1 cellular context compared by ENCODE assay signal in the genomic region with DNA sequence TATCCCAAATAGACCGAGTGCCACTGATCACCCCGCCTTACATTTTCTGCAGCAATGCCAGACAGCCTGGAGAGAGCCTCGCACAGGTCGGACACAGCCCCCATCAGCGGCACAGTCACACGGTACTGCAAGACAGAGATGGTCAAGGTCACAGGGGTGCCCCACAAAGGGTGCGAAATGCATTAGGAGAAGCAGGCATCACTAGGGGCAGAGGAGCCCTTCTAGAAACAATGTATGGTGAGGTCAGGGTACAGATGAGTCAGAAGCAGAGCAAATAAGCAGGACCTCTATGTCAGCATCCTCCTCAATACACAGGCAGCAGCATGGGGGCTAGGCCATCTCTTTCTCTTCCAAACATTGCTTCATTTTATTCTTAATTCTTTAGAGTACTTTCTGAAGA.
TF ChIP-seq lines count a peak whose summit lies in the region.

No MANE protein-coding gene starts in this region.

TF ChIP-seq in A549, 52 proteins besides CTCF, POLR2A, EP300 and RAD21:
- TF ChIP-seq MAZ (IDR thresholded peaks at IDR 0.05; ENCODE audit: borderline replicate concordance, low read depth, low read length): no peak
- no peak for TF ChIP-seq KDM1A (IDR thresholded peaks at IDR 0.05; ENCODE audit: low read depth)
- TF ChIP-seq TFCP2L1 (CRISPR knock-in tag; IDR thresholded peaks at IDR 0.05): no peak
- TF ChIP-seq, protein P1, sequence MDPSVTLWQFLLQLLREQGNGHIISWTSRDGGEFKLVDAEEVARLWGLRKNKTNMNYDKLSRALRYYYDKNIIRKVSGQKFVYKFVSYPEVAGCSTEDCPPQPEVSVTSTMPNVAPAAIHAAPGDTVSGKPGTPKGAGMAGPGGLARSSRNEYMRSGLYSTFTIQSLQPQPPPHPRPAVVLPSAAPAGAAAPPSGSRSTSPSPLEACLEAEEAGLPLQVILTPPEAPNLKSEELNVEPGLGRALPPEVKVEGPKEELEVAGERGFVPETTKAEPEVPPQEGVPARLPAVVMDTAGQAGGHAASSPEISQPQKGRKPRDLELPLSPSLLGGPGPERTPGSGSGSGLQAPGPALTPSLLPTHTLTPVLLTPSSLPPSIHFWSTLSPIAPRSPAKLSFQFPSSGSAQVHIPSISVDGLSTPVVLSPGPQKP (IDR thresholded peaks at IDR 0.05; ENCODE audit: low read depth, low read length): no peak
- no peak for TF ChIP-seq NR3C1 (IDR thresholded peaks at IDR 0.05)
- TF ChIP-seq ZC3H11A (IDR thresholded peaks at IDR 0.05): no peak
- TF ChIP-seq ZFP36 (IDR thresholded peaks at IDR 0.05; ENCODE audit: borderline replicate concordance, partially characterized antibody): no peak
- TF ChIP-seq NPAS2 (CRISPR knock-in tag; IDR thresholded peaks at IDR 0.05; ENCODE audit: borderline replicate concordance): no peak
